In the genomic region with DNA sequence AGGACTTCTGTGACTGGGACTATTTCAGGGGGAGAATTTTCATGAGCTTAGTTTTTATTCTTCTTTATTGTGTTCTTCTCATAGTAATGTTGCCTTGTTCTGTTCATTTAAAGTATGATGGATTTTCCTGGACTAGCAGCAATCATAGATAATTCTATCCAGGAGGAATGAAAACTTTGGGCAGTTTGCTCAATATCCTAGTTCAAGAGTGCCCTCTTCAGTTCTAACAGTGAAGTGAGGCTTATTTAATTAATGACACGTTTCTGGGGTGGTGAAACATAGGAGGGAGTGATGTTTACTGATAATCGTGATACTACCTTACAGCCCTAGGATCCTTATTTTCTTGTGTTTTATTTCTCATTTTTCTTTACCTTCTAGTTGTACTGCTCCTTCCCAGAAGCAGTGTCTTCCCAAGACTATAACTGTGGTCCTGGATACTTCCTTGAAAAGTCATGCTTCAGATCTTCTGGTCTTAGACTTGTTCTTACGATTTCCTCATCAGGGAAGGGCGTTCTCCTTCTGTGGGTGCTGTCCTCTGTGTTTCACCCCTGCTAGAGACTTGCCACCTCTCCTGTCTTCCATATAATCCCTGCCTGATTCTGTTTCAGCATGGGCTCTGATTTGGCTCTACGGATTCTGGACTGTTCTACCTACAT, we compare ENCODE assay signal across 8 cellular contexts. TPM values are rescaled to one million over a fixed set of nuclear protein-coding genes. Genes with fewer than 3 reads are reported as not detected.
A peak's percentile ranks its signal among the peaks of the same experiment; 100 is the strongest.
DNase-seq lines count a peak whose midpoint lies in the region; ATAC-seq, FAIRE-seq and TF ChIP-seq lines count a peak whose summit lies in the region.

No MANE protein-coding gene starts in this region.

- 41 to 42% methylated on average over 5 of the region's 5 CpGs for WGBS in pancreas, 2 donors

- CTCF ChIA-PET in PC-9 (lab: Charles Lee), result interaction anchor here (0.5 to 0.7 kb wide), 2 partner anchors 139 to 456 kb away, joined by 3 to 4 read pairs; no protein-coding TSS in a partner anchor

- H3K36me3 ChIP-seq in PC-9 (ENCODE audit: low read depth) (no peaks in the 10 kb centered on the region), pancreas (no peaks in the 10 kb centered on the region)
- no peaks in the 10 kb centered on the region for H3K36me3 ChIP-seq in effector memory CD4-positive, alpha-beta T cell (ENCODE audit: control insufficient read depth, insufficient read depth, low read length)

- H3K27ac ChIP-seq in PC-9 (no peak overlapping the region), pancreas (no peak overlapping the region)
- H3K27ac ChIP-seq in effector memory CD4-positive, alpha-beta T cell (ENCODE audit: insufficient read depth, low read length, poor library complexity, severe bottlenecking), result no peak overlapping the region

- POLR2A ChIA-PET in PC-9 (lab: Charles Lee; ENCODE audit: unreplicated experiment), result interaction anchor here (0.6 kb wide), 1 partner anchor 309 kb away, joined by 4 read pairs; no protein-coding TSS in a partner anchor

- DNase-seq in DMS114 treated with DMSO at 0.1 percent for 48 hours (lab: John Stamatoyannopoulos, UW; ENCODE audit: unreplicated experiment) (peak; percentile 10), PC-9 (peak in 1 of 2 experiments; percentile 37), fibroblast of gingiva (ENCODE audit: low read depth) (peak; percentile 42), pancreas (no peak), omental fat pad (ENCODE audit: low spot score) (no peak)
- DNase-seq in effector memory CD4-positive, alpha-beta T cell, result no peak

- intact Hi-C loops in PC-9 (cut with micrococcal nuclease; ENCODE audit: unreplicated experiment), result loop anchor here (1.0 to 5.0 kb wide), 5 partner anchors 41 to 455 kb away; a partner anchor contains a TSS
- intact Hi-C loops in pancreas (cut with DNase I), result loop anchor here in 1 of 3 donors (5.0 kb wide), 1 partner anchor 456 kb away; no protein-coding TSS in a partner anchor

- 0 out of 2 replicates have a peak overlapping the region, but pooled peaks have one; percentile 8 for H3K4me2 ChIP-seq in PC-9

- no peaks in the 10 kb centered on the region for H3K9me2 ChIP-seq in PC-9 (ENCODE audit: insufficient read depth)

- peak; percentile 47 for ATAC-seq in HG02885 (IDR thresholded peaks at IDR 0.05; ENCODE audit: poor library complexity, unreplicated experiment)
- ATAC-seq in pancreas, result peak; percentile 55 to 87 (median 84)
- ATAC-seq in GM21360 (IDR thresholded peaks at IDR 0.05; ENCODE audit: unreplicated experiment), result no peak
- ATAC-seq in omental fat pad (ENCODE audit: low FRiP score), result no peak

- no peak overlapping the region for H2AFZ ChIP-seq in PC-9

- FAIRE-seq in pancreas (lab: Jason Lieb, UNC), result peak; percentile 86

- TF ChIP-seq CTCF in PC-9 (conservative IDR thresholded peaks at IDR 0.05) (peak; percentile 73), pancreas (IDR thresholded peaks at IDR 0.05) (peak in 2 of 4 donors; percentile 23 to 35), omental fat pad (IDR thresholded peaks at IDR 0.05) (no peak)

- no TSS peak for BruUV-seq in PC-9 (replicated peaks; lab: Mats Ljungman, UMichigan)

- no peak overlapping the region for H3K4me3 ChIP-seq in PC-9
- H3K4me3 ChIP-seq in pancreas, result no peak overlapping the region
- no peak overlapping the region for H3K4me3 ChIP-seq in effector memory CD4-positive, alpha-beta T cell (ENCODE audit: insufficient read depth, low read depth, low read length, poor library complexity, severe bottlenecking)

- H3K27me3 ChIP-seq in PC-9 (ENCODE audit: insufficient read depth, low read depth) (no peaks in the 10 kb centered on the region), pancreas (no peaks in the 10 kb centered on the region)
- H3K27me3 ChIP-seq in effector memory CD4-positive, alpha-beta T cell (replicated peaks; ENCODE audit: control insufficient read depth, insufficient read depth, low read length, poor library complexity, severe bottlenecking), result no peaks in the 10 kb centered on the region

- H3K9me3 ChIP-seq in PC-9 (ENCODE audit: insufficient read depth, low read depth) (no peaks in the 10 kb centered on the region; the same call in 1 of the 2 replicates), pancreas (no peaks in the 10 kb centered on the region)
- H3K9me3 ChIP-seq in effector memory CD4-positive, alpha-beta T cell (ENCODE audit: control insufficient read depth, low read length), result no peaks in the 10 kb centered on the region

- no peaks in the 10 kb centered on the region for H3F3A ChIP-seq in PC-9 (ENCODE audit: insufficient read depth, low read depth)

- H4K20me1 ChIP-seq in PC-9 (ENCODE audit: insufficient read depth), result no peaks in the 10 kb centered on the region

- H3K79me2 ChIP-seq in PC-9 (ENCODE audit: low read depth), result no peaks in the 10 kb centered on the region

- H3K4me1 ChIP-seq in PC-9 (replicated peaks; ENCODE audit: insufficient read depth) (0 out of 2 replicates have a peak, but pooled peaks cover 5% of the 10 kb centered on the region), pancreas (no peaks in the 10 kb centered on the region)
- no peaks in the 10 kb centered on the region for H3K4me1 ChIP-seq in effector memory CD4-positive, alpha-beta T cell (ENCODE audit: control insufficient read depth, insufficient read depth, low read length, poor library complexity, severe bottlenecking)

RNA-seq across cellular contexts. Expression of a gene that starts 57.4 kb away (rescaled TPM):
- total RNA-seq in PC-9 (2021), result not detected in 2 replicates
- 1 to 10 TPM in 1 of 6 donors, under 1 TPM in 2, not detected in 3; 0.20 to 2.3 (median 0.78) TPM for total RNA-seq in pancreas
- polyA plus RNA-seq in pancreas, result 1 to 10 TPM in 1 of 2 donors, under 1 TPM in 1; 0.34 to 3.1 TPM
- total RNA-seq in omental fat pad, result not detected

Comparison
In these comparisons a context has a peak if more than half of its experiments do, and no peak if none do; other contexts are left out.
1. DNase-seq: peak in DMS114 treated with DMSO at 0.1 percent for 48 hours (single experiment) and fibroblast of gingiva (single experiment); none in pancreas (0 of 6), effector memory CD4-positive, alpha-beta T cell (0 of 3) and omental fat pad (single experiment).
2. ATAC-seq: peak in HG02885 (single experiment) and pancreas (4 of 4); none in GM21360 (single experiment) and omental fat pad (single experiment).